Comparison of ENCODE assay signal across 13 cellular contexts in the genomic region with DNA sequence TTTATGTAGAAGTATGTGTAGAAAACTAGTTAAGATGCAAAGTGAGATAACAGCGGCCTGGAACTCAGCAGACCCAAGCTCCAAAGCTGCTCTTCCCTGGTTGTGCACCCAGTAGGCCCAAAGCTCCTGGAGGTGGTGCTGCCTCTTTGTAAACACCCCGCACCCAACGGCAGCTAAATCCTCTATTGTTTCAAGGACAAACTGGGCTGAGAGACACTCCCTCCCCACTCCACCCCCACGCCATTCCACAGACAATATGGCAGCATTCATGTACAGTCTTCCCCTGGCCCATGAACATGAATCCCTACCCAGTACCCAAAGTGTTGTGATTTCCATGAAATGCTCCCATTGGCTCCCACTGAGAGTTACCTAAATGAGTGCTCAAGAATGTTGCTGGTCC.
DNase-seq lines count a peak whose midpoint lies in the region; ATAC-seq and TF ChIP-seq lines count a peak whose summit lies in the region.
"Had no signal": no experiment of that assay in that cellular context is flagged by ENCODE, and none has a peak within 500 bp of the region (broad histone marks: within the 10 kb centered on the region; RNA-seq: fewer than 3 reads in every experiment).

No MANE protein-coding gene starts in this region.

- H2BK120ac ChIP-seq in H9 (ENCODE audit: low read depth, low read length, poor library complexity, severe bottlenecking): no peak overlapping the region

- H3K79me2 ChIP-seq in H9 (ENCODE audit: insufficient read depth, low read length): no peaks in the 10 kb centered on the region; the same call in 1 of the 2 replicates

- no peak overlapping the region for H2BK5ac ChIP-seq in H9 (ENCODE audit: insufficient read length, low read length)

- no peaks in the 10 kb centered on the region for H4K20me1 ChIP-seq in H9 (ENCODE audit: control insufficient read depth, insufficient read depth, insufficient read length)

- no peaks in the 10 kb centered on the region for H3K9me3 Mint-ChIP-seq in CD4-positive, alpha-beta memory T cell
- no peaks in the 10 kb centered on the region for H3K9me3 Mint-ChIP-seq in H9
- H3K9me3 Mint-ChIP-seq in activated T-helper 2 cell treated with anti-CD3 and anti-CD28 coated beads, Interferon-gamma antibody, Interleukin-2, Interleukin-4, amounts not matched to agents 10 μg/mL and 5 μg/mL and 100 μg/mL, durations not matched to agents 14 hours and 24 hours and 36 hours: no peaks in the 10 kb centered on the region

- no peak overlapping the region for H4K91ac ChIP-seq in H9 (ENCODE audit: insufficient read length, low read depth, low read length)

- no peak for ATAC-seq in GM18511 (IDR thresholded peaks at IDR 0.05; ENCODE audit: unreplicated experiment)
- ATAC-seq: GM12878 had no signal

- no peak overlapping the region for H2AFZ ChIP-seq in H9 (ENCODE audit: low read length)
- H2AFZ ChIP-seq: PC-9 had no signal

- no peak overlapping the region for H2BK15ac ChIP-seq in H9 (ENCODE audit: low read depth, low read length)

- H3K9me3 ChIP-seq in CD4-positive, alpha-beta memory T cell (ENCODE audit: control insufficient read depth in 1 of 2, low read length in 2 of 2): no peaks in the 10 kb centered on the region
- H3K9me3 ChIP-seq in H9 (ENCODE audit: control insufficient read depth, low read depth, low read length): no peaks in the 10 kb centered on the region

- no peaks in the 10 kb centered on the region for H3K23me2 ChIP-seq in H9 (ENCODE audit: insufficient read length, low read depth, low read length, poor library complexity, severe bottlenecking)

- peaks cover 49% of the 10 kb centered on the region for H3K4me1 ChIP-seq in CD4-positive, alpha-beta memory T cell (ENCODE audit: insufficient read depth, low read length)
- no peaks in the 10 kb centered on the region for H3K4me1 ChIP-seq in H9 (ENCODE audit: insufficient read depth, low read length)

- H2AK5ac ChIP-seq in H9 (ENCODE audit: insufficient read length, low read length): no peak overlapping the region

- no peaks in the 10 kb centered on the region for H3K27me3 Mint-ChIP-seq in CD4-positive, alpha-beta memory T cell
- no peaks in the 10 kb centered on the region for H3K27me3 Mint-ChIP-seq in H9 (ENCODE audit: low read depth)
- no peaks in the 10 kb centered on the region for H3K27me3 Mint-ChIP-seq in activated T-helper 2 cell treated with anti-CD3 and anti-CD28 coated beads, Interferon-gamma antibody, Interleukin-2, Interleukin-4, amounts not matched to agents 10 μg/mL and 5 μg/mL and 100 μg/mL, durations not matched to agents 14 hours and 24 hours and 36 hours (ENCODE audit: low read depth)

- no peak overlapping the region for H3K4me2 ChIP-seq in H9 (ENCODE audit: insufficient read depth, insufficient read length, low read length)
- H3K4me2 ChIP-seq: PC-9 had no signal

- intact Hi-C loops in CD4-positive, alpha-beta memory T cell (cut with micrococcal nuclease): no loop called here
- intact Hi-C loops in activated T-helper 2 cell treated with anti-CD3 and anti-CD28 coated beads, Interferon-gamma antibody, Interleukin-2, Interleukin-4, amounts not matched to agents 10 μg/mL and 5 μg/mL and 100 μg/mL, durations not matched to agents 14 hours and 24 hours and 36 hours (cut with micrococcal nuclease): no loop called here
- intact Hi-C loops in posterior vena cava (cut with DNase I): no loop called here

- H3K4ac ChIP-seq in H9 (ENCODE audit: low read depth, low read length): no peak overlapping the region

- peaks cover 39 to 82% (median 47%) of the 10 kb centered on the region in 4 donors for H3K4me1 Mint-ChIP-seq in CD4-positive, alpha-beta memory T cell
- H3K4me1 Mint-ChIP-seq in H9: peaks cover 17 to 36% of the 10 kb centered on the region in 2 experiments
- peaks cover 5% of the 10 kb centered on the region for H3K4me1 Mint-ChIP-seq in activated T-helper 2 cell treated with anti-CD3 and anti-CD28 coated beads, Interferon-gamma antibody, Interleukin-2, Interleukin-4, amounts not matched to agents 10 μg/mL and 5 μg/mL and 100 μg/mL, durations not matched to agents 14 hours and 24 hours and 36 hours (ENCODE audit: low read depth)

- H2BK20ac ChIP-seq in H9 (ENCODE audit: low read depth, low read length, poor library complexity, severe bottlenecking): no peak overlapping the region

- no peak overlapping the region for H3K9ac ChIP-seq in H9 (ENCODE audit: extremely low read depth, insufficient read length, low read length)

- no peak overlapping the region for H3K27ac ChIP-seq in CD4-positive, alpha-beta memory T cell (ENCODE audit: low read depth, low read length)
- no peak overlapping the region for H3K27ac ChIP-seq in H9 (ENCODE audit: insufficient read length, low read depth, low read length)
- H3K27ac ChIP-seq: PC-9 had no signal

- no peak for TF ChIP-seq CTCF in H9 (conservative IDR thresholded peaks at IDR 0.05)

- CTCF ChIA-PET in CD4-positive, alpha-beta memory T cell (lab: Charles Lee; ENCODE audit: partially characterized antibody): no interaction called here

- no CpG with 5 or more reads among the region's 4 CpGs for WGBS in H9 (ENCODE audit: extremely low coverage, insufficient read length, low lambda C conversion rate)

- H3K27ac Mint-ChIP-seq in CD4-positive, alpha-beta memory T cell: peak overlapping the region in 5 of 7 donors; percentile 43 to 81 (median 55)
- H3K27ac Mint-ChIP-seq in H9: peak overlapping the region; percentile 29 to 86 (median 30); a peak in 4 of 7 replicates
- peak overlapping the region; percentile 38 for H3K27ac Mint-ChIP-seq in activated T-helper 2 cell treated with anti-CD3 and anti-CD28 coated beads, Interferon-gamma antibody, Interleukin-2, Interleukin-4, amounts not matched to agents 10 μg/mL and 5 μg/mL and 100 μg/mL, durations not matched to agents 14 hours and 24 hours and 36 hours

- no peak for DNase-seq in CD4-positive, alpha-beta memory T cell
- DNase-seq in H9: no peak
- DNase-seq in activated T-helper 2 cell treated with anti-CD3 and anti-CD28 coated beads, Interferon-gamma antibody, Interleukin-2, Interleukin-4, amounts not matched to agents 10 μg/mL and 5 μg/mL and 100 μg/mL, durations not matched to agents 14 hours and 24 hours and 36 hours (ENCODE audit: low spot score): no peak
- DNase-seq in posterior vena cava (ENCODE audit: low spot score): peak; percentile 64
- DNase-seq in KBM-7: no peak
- no peak for DNase-seq in DMS114 treated with DMSO at 0.1 percent for 48 hours (lab: John Stamatoyannopoulos, UW; ENCODE audit: unreplicated experiment)
- DNase-seq: COR-L47, NCI-H1092 treated with DMSO at 0.1 percent for 48 hours, NCI-H1694 treated with DMSO at 0.1 percent for 48 hours, NCI-H446, PC-9 had no signal

- no peak overlapping the region for H3K4me3 ChIP-seq in CD4-positive, alpha-beta memory T cell (ENCODE audit: low read length in 2 of 2)
- H3K4me3 ChIP-seq: GM12878, PC-9 had no signal

- no peak overlapping the region for H3K56ac ChIP-seq in H9 (ENCODE audit: insufficient read length, low read depth, low read length)

- no peak overlapping the region for H3K14ac ChIP-seq in H9 (ENCODE audit: insufficient read depth, low read length)

- POLR2A ChIA-PET in CD4-positive, alpha-beta memory T cell (lab: Charles Lee; ENCODE audit: partially characterized antibody): interaction anchor here (1.0 to 1.1 kb wide), 2 partner anchors 16 to 29 kb away, joined by 3 to 5 read pairs; no protein-coding TSS in a partner anchor

- no peak overlapping the region for H3K18ac ChIP-seq in H9 (ENCODE audit: insufficient read length, low read depth, low read length)

- H4K8ac ChIP-seq in H9 (replicated peaks; ENCODE audit: insufficient read length, low read depth, low read length): no peak overlapping the region

- no peaks in the 10 kb centered on the region for H3K27me3 ChIP-seq in CD4-positive, alpha-beta memory T cell (ENCODE audit: insufficient read depth, low read length)
- no peaks in the 10 kb centered on the region for H3K27me3 ChIP-seq in H9 (ENCODE audit: insufficient read depth, low read length)

- H3K36me3 ChIP-seq in CD4-positive, alpha-beta memory T cell (ENCODE audit: insufficient read depth, low read length): peaks cover 38% of the 10 kb centered on the region

- peaks cover 3% of the 10 kb centered on the region for H3K79me1 ChIP-seq in H9 (ENCODE audit: insufficient read depth, low read depth, low read length, poor library complexity, severe bottlenecking)

- H3T11ph ChIP-seq in H9 (ENCODE audit: low read length): no peak overlapping the region

- H3K36me3 Mint-ChIP-seq in CD4-positive, alpha-beta memory T cell: peaks cover 32 to 70% of the 10 kb centered on the region in 2 donors
- H3K36me3 Mint-ChIP-seq in H9 (ENCODE audit: insufficient read depth in 1 of 3, low read depth in 3 of 3): peaks cover 2 to 24% (median 24%) of the 10 kb centered on the region in 3 experiments; a peak in 6 of 7 replicates
- peaks cover 9% of the 10 kb centered on the region for H3K36me3 Mint-ChIP-seq in activated T-helper 2 cell treated with anti-CD3 and anti-CD28 coated beads, Interferon-gamma antibody, Interleukin-2, Interleukin-4, amounts not matched to agents 10 μg/mL and 5 μg/mL and 100 μg/mL, durations not matched to agents 14 hours and 24 hours and 36 hours (ENCODE audit: low read depth)

- H4K5ac ChIP-seq in H9 (ENCODE audit: insufficient read length, low read depth, low read length): no peak overlapping the region

- no peak overlapping the region for H2BK12ac ChIP-seq in H9 (ENCODE audit: insufficient read length, low read depth, low read length)

- H3K23ac ChIP-seq in H9 (ENCODE audit: insufficient read length, low read depth, low read length): no peak overlapping the region

- no peak overlapping the region for H3K4me3 Mint-ChIP-seq in CD4-positive, alpha-beta memory T cell
- no peak overlapping the region for H3K4me3 Mint-ChIP-seq in H9
- H3K4me3 Mint-ChIP-seq in activated T-helper 2 cell treated with anti-CD3 and anti-CD28 coated beads, Interferon-gamma antibody, Interleukin-2, Interleukin-4, amounts not matched to agents 10 μg/mL and 5 μg/mL and 100 μg/mL, durations not matched to agents 14 hours and 24 hours and 36 hours (ENCODE audit: low read depth): no peak overlapping the region

- in situ Hi-C loops in KBM-7 (cut with MboI; ENCODE audit: low pct_unique_long_range_greater_than_20kb, low sequenced_read_pairs): no loop called here
